Comparison of ENCODE assay signal across 6 cellular contexts in the genomic region with DNA sequence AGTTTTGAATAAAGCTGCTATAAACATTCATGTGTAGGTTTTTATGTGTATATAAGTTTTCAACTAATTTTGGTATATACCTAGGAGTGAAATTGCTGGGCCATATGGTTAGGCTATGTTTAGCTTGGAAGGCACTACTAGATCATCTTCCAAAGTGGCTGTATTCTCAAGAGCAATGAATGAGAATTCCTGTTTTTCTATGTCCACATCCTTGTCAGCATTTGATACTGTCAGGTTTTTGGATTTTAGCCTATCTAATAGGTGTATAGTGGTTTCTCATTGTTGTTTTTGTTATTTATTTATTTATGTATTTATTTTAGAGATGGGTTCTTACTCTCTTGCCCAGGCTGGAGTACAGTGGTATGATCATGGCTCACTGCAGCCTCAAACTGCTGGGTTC.
"Had no signal": no experiment of that assay in that cellular context is flagged by ENCODE, and none has a peak within 500 bp of the region (broad histone marks: within the 10 kb centered on the region; RNA-seq: fewer than 3 reads in every experiment).

No MANE protein-coding gene starts in this region.

- H3K27ac ChIP-seq: HL-60, KMS-11 had no signal

- FAIRE-seq: HTR-8/SVneo had no signal

- DNase-seq: IMR-90, KBM-7, KG1 had no signal

- H3K9ac ChIP-seq: KMS-11 had no signal

- H3K4me2 ChIP-seq: KMS-11 had no signal
